1 cellular context compared by ENCODE assay signal in genomic region chr20:24393903-24394302, GRCh38.
TF ChIP-seq lines count a peak whose summit lies in the region.

No MANE protein-coding gene starts in this region.

TF ChIP-seq in GM23338, 12 proteins besides CTCF, POLR2A, EP300 and RAD21:
- TF ChIP-seq, protein P1, sequence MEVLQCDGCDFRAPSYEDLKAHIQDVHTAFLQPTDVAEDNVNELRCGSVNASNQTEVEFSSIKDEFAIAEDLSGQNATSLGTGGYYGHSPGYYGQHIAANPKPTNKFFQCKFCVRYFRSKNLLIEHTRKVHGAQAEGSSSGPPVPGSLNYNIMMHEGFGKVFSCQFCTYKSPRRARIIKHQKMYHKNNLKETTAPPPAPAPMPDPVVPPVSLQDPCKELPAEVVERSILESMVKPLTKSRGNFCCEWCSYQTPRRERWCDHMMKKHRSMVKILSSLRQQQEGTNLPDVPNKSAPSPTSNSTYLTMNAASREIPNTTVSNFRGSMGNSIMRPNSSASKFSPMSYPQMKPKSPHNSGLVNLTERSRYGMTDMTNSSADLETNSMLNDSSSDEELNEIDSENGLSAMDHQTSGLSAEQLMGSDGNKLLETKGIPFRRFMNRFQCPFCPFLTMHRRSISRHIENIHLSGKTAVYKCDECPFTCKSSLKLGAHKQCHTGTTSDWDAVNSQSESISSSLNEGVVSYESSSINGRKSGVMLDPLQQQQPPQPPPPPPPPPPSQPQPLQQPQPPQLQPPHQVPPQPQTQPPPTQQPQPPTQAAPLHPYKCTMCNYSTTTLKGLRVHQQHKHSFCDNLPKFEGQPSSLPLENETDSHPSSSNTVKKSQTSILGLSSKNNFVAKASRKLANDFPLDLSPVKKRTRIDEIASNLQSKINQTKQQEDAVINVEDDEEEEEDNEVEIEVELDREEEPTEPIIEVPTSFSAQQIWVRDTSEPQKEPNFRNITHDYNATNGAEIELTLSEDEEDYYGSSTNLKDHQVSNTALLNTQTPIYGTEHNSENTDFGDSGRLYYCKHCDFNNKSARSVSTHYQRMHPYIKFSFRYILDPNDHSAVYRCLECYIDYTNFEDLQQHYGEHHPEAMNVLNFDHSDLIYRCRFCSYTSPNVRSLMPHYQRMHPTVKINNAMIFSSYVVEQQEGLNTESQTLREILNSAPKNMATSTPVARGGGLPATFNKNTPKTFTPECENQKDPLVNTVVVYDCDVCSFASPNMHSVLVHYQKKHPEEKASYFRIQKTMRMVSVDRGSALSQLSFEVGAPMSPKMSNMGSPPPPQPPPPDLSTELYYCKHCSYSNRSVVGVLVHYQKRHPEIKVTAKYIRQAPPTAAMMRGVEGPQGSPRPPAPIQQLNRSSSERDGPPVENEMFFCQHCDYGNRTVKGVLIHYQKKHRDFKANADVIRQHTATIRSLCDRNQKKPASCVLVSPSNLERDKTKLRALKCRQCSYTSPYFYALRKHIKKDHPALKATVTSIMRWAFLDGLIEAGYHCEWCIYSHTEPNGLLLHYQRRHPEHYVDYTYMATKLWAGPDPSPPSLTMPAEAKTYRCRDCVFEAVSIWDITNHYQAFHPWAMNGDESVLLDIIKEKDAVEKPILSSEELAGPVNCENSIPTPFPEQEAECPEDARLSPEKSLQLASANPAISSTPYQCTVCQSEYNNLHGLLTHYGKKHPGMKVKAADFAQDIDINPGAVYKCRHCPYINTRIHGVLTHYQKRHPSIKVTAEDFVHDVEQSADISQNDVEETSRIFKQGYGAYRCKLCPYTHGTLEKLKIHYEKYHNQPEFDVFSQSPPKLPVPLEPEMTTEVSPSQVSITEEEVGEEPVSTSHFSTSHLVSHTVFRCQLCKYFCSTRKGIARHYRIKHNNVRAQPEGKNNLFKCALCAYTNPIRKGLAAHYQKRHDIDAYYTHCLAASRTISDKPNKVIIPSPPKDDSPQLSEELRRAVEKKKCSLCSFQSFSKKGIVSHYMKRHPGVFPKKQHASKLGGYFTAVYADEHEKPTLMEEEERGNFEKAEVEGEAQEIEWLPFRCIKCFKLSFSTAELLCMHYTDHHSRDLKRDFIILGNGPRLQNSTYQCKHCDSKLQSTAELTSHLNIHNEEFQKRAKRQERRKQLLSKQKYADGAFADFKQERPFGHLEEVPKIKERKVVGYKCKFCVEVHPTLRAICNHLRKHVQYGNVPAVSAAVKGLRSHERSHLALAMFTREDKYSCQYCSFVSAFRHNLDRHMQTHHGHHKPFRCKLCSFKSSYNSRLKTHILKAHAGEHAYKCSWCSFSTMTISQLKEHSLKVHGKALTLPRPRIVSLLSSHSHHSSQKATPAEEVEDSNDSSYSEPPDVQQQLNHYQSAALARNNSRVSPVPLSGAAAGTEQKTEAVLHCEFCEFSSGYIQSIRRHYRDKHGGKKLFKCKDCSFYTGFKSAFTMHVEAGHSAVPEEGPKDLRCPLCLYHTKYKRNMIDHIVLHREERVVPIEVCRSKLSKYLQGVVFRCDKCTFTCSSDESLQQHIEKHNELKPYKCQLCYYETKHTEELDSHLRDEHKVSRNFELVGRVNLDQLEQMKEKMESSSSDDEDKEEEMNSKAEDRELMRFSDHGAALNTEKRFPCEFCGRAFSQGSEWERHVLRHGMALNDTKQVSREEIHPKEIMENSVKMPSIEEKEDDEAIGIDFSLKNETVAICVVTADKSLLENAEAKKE (CRISPR knock-in tag; IDR thresholded peaks at IDR 0.05): no peak
- no peak for TF ChIP-seq NANOG (IDR thresholded peaks at IDR 0.05; ENCODE audit: borderline replicate concordance)
- TF ChIP-seq ETS1 (IDR thresholded peaks at IDR 0.05): no peak
- TF ChIP-seq STAT1 (IDR thresholded peaks at IDR 0.05; ENCODE audit: unreplicated experiment): no peak
- no peak for TF ChIP-seq POLR2AphosphoS5 (IDR thresholded peaks at IDR 0.05; ENCODE audit: low read depth)
- TF ChIP-seq EZH2phosphoT487 (IDR thresholded peaks at IDR 0.05; ENCODE audit: unreplicated experiment): no peak
- TF ChIP-seq, protein P2, sequence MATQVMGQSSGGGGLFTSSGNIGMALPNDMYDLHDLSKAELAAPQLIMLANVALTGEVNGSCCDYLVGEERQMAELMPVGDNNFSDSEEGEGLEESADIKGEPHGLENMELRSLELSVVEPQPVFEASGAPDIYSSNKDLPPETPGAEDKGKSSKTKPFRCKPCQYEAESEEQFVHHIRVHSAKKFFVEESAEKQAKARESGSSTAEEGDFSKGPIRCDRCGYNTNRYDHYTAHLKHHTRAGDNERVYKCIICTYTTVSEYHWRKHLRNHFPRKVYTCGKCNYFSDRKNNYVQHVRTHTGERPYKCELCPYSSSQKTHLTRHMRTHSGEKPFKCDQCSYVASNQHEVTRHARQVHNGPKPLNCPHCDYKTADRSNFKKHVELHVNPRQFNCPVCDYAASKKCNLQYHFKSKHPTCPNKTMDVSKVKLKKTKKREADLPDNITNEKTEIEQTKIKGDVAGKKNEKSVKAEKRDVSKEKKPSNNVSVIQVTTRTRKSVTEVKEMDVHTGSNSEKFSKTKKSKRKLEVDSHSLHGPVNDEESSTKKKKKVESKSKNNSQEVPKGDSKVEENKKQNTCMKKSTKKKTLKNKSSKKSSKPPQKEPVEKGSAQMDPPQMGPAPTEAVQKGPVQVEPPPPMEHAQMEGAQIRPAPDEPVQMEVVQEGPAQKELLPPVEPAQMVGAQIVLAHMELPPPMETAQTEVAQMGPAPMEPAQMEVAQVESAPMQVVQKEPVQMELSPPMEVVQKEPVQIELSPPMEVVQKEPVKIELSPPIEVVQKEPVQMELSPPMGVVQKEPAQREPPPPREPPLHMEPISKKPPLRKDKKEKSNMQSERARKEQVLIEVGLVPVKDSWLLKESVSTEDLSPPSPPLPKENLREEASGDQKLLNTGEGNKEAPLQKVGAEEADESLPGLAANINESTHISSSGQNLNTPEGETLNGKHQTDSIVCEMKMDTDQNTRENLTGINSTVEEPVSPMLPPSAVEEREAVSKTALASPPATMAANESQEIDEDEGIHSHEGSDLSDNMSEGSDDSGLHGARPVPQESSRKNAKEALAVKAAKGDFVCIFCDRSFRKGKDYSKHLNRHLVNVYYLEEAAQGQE (IDR thresholded peaks at IDR 0.05; ENCODE audit: unreplicated experiment): no peak
- no peak for TF ChIP-seq CREB1 (CRISPR knock-in tag; IDR thresholded peaks at IDR 0.05; ENCODE audit: low read depth)
- TF ChIP-seq JUNB (IDR thresholded peaks at IDR 0.05; ENCODE audit: unreplicated experiment): no peak
- TF ChIP-seq EZH2 (IDR thresholded peaks at IDR 0.05; ENCODE audit: low read depth, unreplicated experiment): no peak
- TF ChIP-seq ZNF331 (CRISPR knock-in tag; IDR thresholded peaks at IDR 0.05; ENCODE audit: low read depth): no peak
- no peak for TF ChIP-seq ZNF114 (CRISPR knock-in tag; IDR thresholded peaks at IDR 0.05)
